10 cellular contexts compared by ENCODE assay signal in the genomic region with DNA sequence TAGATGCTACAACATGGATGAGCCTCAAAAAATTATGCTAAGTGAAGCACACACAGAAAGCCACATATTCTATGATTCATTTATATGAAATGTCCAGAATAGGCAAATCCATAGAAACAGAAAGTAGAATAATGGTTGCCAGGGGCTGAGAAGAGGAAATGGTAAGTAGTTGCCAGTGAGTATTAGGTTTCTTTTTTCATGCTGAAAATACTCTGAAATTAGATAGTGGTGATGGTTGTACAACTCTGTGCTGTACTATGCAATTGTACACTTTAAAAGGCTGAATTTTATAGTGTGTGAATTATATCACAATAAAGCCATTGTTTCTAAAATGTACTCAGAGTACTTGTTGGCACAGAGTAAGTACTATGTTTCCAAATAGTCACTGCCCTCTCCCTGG. TPM values are rescaled to one million over a fixed set of nuclear protein-coding genes. Genes with fewer than 3 reads are reported as not detected.
DNase-seq lines count a peak whose midpoint lies in the region; ATAC-seq, FAIRE-seq and TF ChIP-seq lines count a peak whose summit lies in the region.
"Had no signal": no experiment of that assay in that cellular context is flagged by ENCODE, and none has a peak within 500 bp of the region (broad histone marks: within the 10 kb centered on the region; RNA-seq: fewer than 3 reads in every experiment).

No MANE protein-coding gene starts in this region.

- H3K4me1 ChIP-seq in HAP-1 (no peaks in the 10 kb centered on the region), colonic mucosa (no peaks in the 10 kb centered on the region)

- no peak overlapping the region for H3K9ac ChIP-seq in colonic mucosa (ENCODE audit: low read depth in 2 of 2, low read length in 2 of 2)

- no peaks in the 10 kb centered on the region for H3K9me3 ChIP-seq in HAP-1
- no peaks in the 10 kb centered on the region for H3K9me3 ChIP-seq in colonic mucosa

- intact Hi-C loops in Right ventricle myocardium inferior (cut with DNase I), result no loop called here
- intact Hi-C loops in colonic mucosa (cut with DNase I), result no loop called here

- DNase-seq in GM18507 (ENCODE audit: extremely low spot score, insufficient read length, low read depth) (no peak), fibroblast of peridontal ligament (ENCODE audit: extremely low read depth) (peak; percentile 81), Right ventricle myocardium inferior (ENCODE audit: missing footprints) (no peak), HAP-1 (ENCODE audit: low spot score in 2 of 2) (no peak), iPS-NIHi11 (ENCODE audit: low spot score) (no peak), colonic mucosa (no peak)
- DNase-seq: effector CD4-positive, alpha-beta T cell had no signal

- H3K36me3 ChIP-seq in HAP-1 (replicated peaks) (no peaks in the 10 kb centered on the region), colonic mucosa (no peaks in the 10 kb centered on the region)

- H3K27ac ChIP-seq in colonic mucosa, result no peak overlapping the region

- FAIRE-seq in GM18507 (lab: Jason Lieb, UNC), result peak; percentile 76

- in situ Hi-C loops in HAP-1 (cut with MboI; ENCODE audit: low sequenced_read_pairs), result no loop called here

- H3K4me3 ChIP-seq in HAP-1 (no peak overlapping the region), colonic mucosa (no peak overlapping the region)

- ATAC-seq in GM21529 (IDR thresholded peaks at IDR 0.05; ENCODE audit: unreplicated experiment), result peak; percentile 73
- ATAC-seq in HG03575 (IDR thresholded peaks at IDR 0.05; ENCODE audit: extremely low read depth, insufficient number of reproducible peaks, low FRiP score, unreplicated experiment), result peak; percentile 43
- no peak for ATAC-seq in Right ventricle myocardium inferior

- H3K27me3 ChIP-seq in HAP-1 (ENCODE audit: low read depth) (no peaks in the 10 kb centered on the region), colonic mucosa (no peaks in the 10 kb centered on the region)

- TF ChIP-seq CTCF in colonic mucosa (IDR thresholded peaks at IDR 0.05), result no peak

RNA-seq across cellular contexts. Expression of gene GFI1, which starts 15.5 kb away (rescaled TPM):
- total RNA-seq in Right ventricle myocardium inferior, result 0.08 TPM
- total RNA-seq in colonic mucosa, result 1 to 10 TPM; 5.4 to 8.7 TPM
- total RNA-seq: MCF 10A had no signal
